Comparison of ENCODE assay signal across 19 cellular contexts in the genomic region with DNA sequence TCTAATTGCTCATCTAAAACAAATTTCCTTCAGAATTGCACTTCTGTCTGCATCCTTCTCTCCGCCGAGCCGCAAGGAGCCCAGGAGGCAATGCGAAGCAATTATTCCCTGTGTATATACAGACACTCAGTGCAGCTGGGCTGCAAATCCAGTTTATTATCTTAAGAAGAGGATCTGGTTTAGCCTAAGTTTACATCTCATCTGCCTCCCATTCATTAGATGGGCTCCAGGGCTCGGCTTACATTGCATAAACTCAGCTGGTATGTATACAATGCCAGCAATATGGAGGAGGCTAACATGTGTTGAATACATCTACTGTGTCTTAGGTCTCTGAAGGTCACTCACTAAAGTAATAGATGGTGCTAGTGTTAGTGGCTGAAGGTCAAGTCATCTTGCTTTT.
DNase-seq lines count a peak whose midpoint lies in the region; ATAC-seq and TF ChIP-seq lines count a peak whose summit lies in the region.
"Had no signal": no experiment of that assay in that cellular context is flagged by ENCODE, and none has a peak within 500 bp of the region (broad histone marks: within the 10 kb centered on the region; RNA-seq: fewer than 3 reads in every experiment).

No MANE protein-coding gene starts in this region.

- DNase-seq in DMS 273 (lab: John Stamatoyannopoulos, UW; ENCODE audit: unreplicated experiment) (peak; percentile 7), DMS 273 treated with DMSO at 0.1 percent for 48 hours (lab: John Stamatoyannopoulos, UW) (no peak), NCI-H69 (lab: John Stamatoyannopoulos, UW) (peak; percentile 53), fibroblast of peridontal ligament (ENCODE audit: extremely low read depth) (peak; percentile 51), RWPE1 (ENCODE audit: low spot score) (no peak), GM10248 (ENCODE audit: extremely low spot score) (no peak), heart left ventricle (no peak)
- DNase-seq: ACHN; Caco-2; CD4-positive, alpha-beta memory T cell; GOT3; HCEC 1CT; NCI-H187; NCI-H2107; NCI-H526; NK-92 treated with Interleukin-12 subunit alpha and Interleukin-12 subunit beta, amount 100 ng/mL, for 24 hours had no signal

- POLR2A ChIA-PET in RWPE1 (lab: Yijun Ruan, JAX; ENCODE audit: low non-redundant PET): no interaction called here
- POLR2A ChIA-PET in GM10248 (lab: Yijun Ruan, JAX): no interaction called here

- H3K27me3 ChIP-seq in rectal smooth muscle tissue (ENCODE audit: control insufficient read depth, insufficient read depth, low read length): no peaks in the 10 kb centered on the region
- H3K27me3 ChIP-seq in heart left ventricle: no peaks in the 10 kb centered on the region
- H3K27me3 ChIP-seq: BLaER1 treated with 17β-estradiol and CSF1 and Interleukin-3, amounts not matched to agents 10 nM and 100 nM had no signal

- TF ChIP-seq CTCF in RWPE1 (conservative IDR thresholded peaks at IDR 0.05; ENCODE audit: low read depth) (no peak), GM10248 (IDR thresholded peaks at IDR 0.05; ENCODE audit: control extremely low read depth, extremely low read depth, low read depth, missing control alignments) (no peak), heart left ventricle (IDR thresholded peaks at IDR 0.05) (no peak)

- no peak for TF ChIP-seq POLR2A in heart left ventricle (IDR thresholded peaks at IDR 0.05)

- CTCF ChIA-PET in RWPE1 (lab: Yijun Ruan, JAX) (no interaction called here), GM10248 (lab: Yijun Ruan, JAX) (no interaction called here)

- 92 to 94% (median 93%) methylated on average over 5 of the region's 5 CpGs for WGBS in heart left ventricle, 4 donors

- H3K9ac ChIP-seq in rectal smooth muscle tissue (ENCODE audit: low read length): no peak overlapping the region
- H3K9ac ChIP-seq: BLaER1 treated with 17β-estradiol and CSF1 and Interleukin-3, amounts not matched to agents 10 nM and 100 nM had no signal

- H3K27ac ChIP-seq in rectal smooth muscle tissue (ENCODE audit: low read depth, low read length): peak overlapping the region; percentile 53
- no peak overlapping the region for H3K27ac ChIP-seq in RWPE1
- peak overlapping the region in 1 of 12 donors; percentile 59 for H3K27ac ChIP-seq in heart left ventricle
- H3K27ac ChIP-seq: 22Rv1; BLaER1 treated with 17β-estradiol and CSF1 and Interleukin-3, amounts not matched to agents 10 nM and 100 nM had no signal

- H3K4me1 ChIP-seq in rectal smooth muscle tissue (ENCODE audit: control insufficient read depth, insufficient read depth, low read length): peaks cover 42% of the 10 kb centered on the region
- H3K4me1 ChIP-seq in heart left ventricle: no peaks in the 10 kb centered on the region
- H3K4me1 ChIP-seq: BLaER1 treated with 17β-estradiol and CSF1 and Interleukin-3, amounts not matched to agents 10 nM and 100 nM had no signal

- H3K9me3 ChIP-seq in heart left ventricle: no peaks in the 10 kb centered on the region
- H3K9me3 ChIP-seq: BLaER1 treated with 17β-estradiol and CSF1 and Interleukin-3, amounts not matched to agents 10 nM and 100 nM; Caco-2 had no signal

- no peak overlapping the region for H3K4me3 ChIP-seq in rectal smooth muscle tissue (ENCODE audit: low read length)
- no peak overlapping the region for H3K4me3 ChIP-seq in heart left ventricle
- H3K4me3 ChIP-seq: BLaER1 treated with 17β-estradiol and CSF1 and Interleukin-3, amounts not matched to agents 10 nM and 100 nM had no signal

- ATAC-seq in heart left ventricle: no peak

- intact Hi-C loops in heart left ventricle (cut with DNase I): loop anchor here in 1 of 10 donors (10.0 kb wide), 1 partner anchor 134 kb away; no protein-coding TSS in a partner anchor

- no peaks in the 10 kb centered on the region for H3K36me3 ChIP-seq in rectal smooth muscle tissue (ENCODE audit: control insufficient read depth, insufficient read depth, low read length)
- H3K36me3 ChIP-seq in heart left ventricle: no peaks in the 10 kb centered on the region
- H3K36me3 ChIP-seq: BLaER1 treated with 17β-estradiol and CSF1 and Interleukin-3, amounts not matched to agents 10 nM and 100 nM had no signal

Comparison
In these comparisons a context has a peak if more than half of its experiments do, and no peak if none do; other contexts are left out.
1. DNase-seq: peak in DMS 273 (single experiment), NCI-H69 (single experiment) and fibroblast of peridontal ligament (single experiment); none in DMS 273 treated with DMSO at 0.1 percent for 48 hours (single experiment), RWPE1 (single experiment), GM10248 (single experiment) and heart left ventricle (0 of 5).